Comparison of ENCODE assay signal across 8 cellular contexts in genomic region chr5:149345892-149346222, GRCh38. TPM values are rescaled to one million over a fixed set of nuclear protein-coding genes. Genes with fewer than 3 reads are reported as not detected.
DNase-seq lines count a peak whose midpoint lies in the region; ATAC-seq and TF ChIP-seq lines count a peak whose summit lies in the region.

No MANE protein-coding gene starts in this region.

- peak in 3 of 4 donors; percentile 1 to 20 (median 7) for ATAC-seq in psoas muscle

- H3K4me1 ChIP-seq in HUES48 (ENCODE audit: control insufficient read depth, insufficient read depth, low read length) (no peaks in the 10 kb centered on the region), psoas muscle (peaks cover 13% of the 10 kb centered on the region)

- peaks cover 57% of the 10 kb centered on the region for H3K4me1 Mint-ChIP-seq in activated naive CD4-positive, alpha-beta T cell treated with anti-CD3 and anti-CD28 coated beads for 36 hours (ENCODE audit: low read depth)
- peaks cover 14% of the 10 kb centered on the region for H3K4me1 Mint-ChIP-seq in glutamatergic neuron (ENCODE audit: low read depth, unreplicated experiment)

- no peaks in the 10 kb centered on the region for H3K9me3 ChIP-seq in HUES48 (ENCODE audit: control insufficient read depth, insufficient read depth, low read length)
- no peaks in the 10 kb centered on the region for H3K9me3 ChIP-seq in psoas muscle

- CTCF ChIA-PET in activated naive CD4-positive, alpha-beta T cell treated with anti-CD3 and anti-CD28 coated beads for 36 hours (lab: Charles Lee), result interaction anchor here (1.0 to 2.7 kb wide), 7 partner anchors 9 to 204 kb away, joined by 3 to 12 read pairs (median 3); partner anchors contain the start of gene PCYOX1L

- H3K27me3 ChIP-seq in HUES48 (ENCODE audit: control insufficient read depth, insufficient read depth, low read length), result no peaks in the 10 kb centered on the region
- no peaks in the 10 kb centered on the region for H3K27me3 ChIP-seq in psoas muscle (ENCODE audit: insufficient read depth in 3 of 3, low read length in 2 of 3)

- peaks cover 49% of the 10 kb centered on the region for H3K36me3 Mint-ChIP-seq in activated naive CD4-positive, alpha-beta T cell treated with anti-CD3 and anti-CD28 coated beads for 36 hours (ENCODE audit: low read depth)
- H3K36me3 Mint-ChIP-seq in glutamatergic neuron (ENCODE audit: unreplicated experiment), result no peaks in the 10 kb centered on the region

- intact Hi-C loops in activated naive CD4-positive, alpha-beta T cell treated with anti-CD3 and anti-CD28 coated beads for 36 hours (cut with micrococcal nuclease), result loop anchor here (1.0 to 10.0 kb wide), 8 partner anchors 11 to 1066 kb away; partner anchors contain the start of genes CD74, CSNK1A1, PPARGC1B and SLC26A2
- intact Hi-C loops in psoas muscle (cut with DNase I), result no loop called here

- no peaks in the 10 kb centered on the region for H3K27me3 Mint-ChIP-seq in activated naive CD4-positive, alpha-beta T cell treated with anti-CD3 and anti-CD28 coated beads for 36 hours (ENCODE audit: low read depth)
- H3K27me3 Mint-ChIP-seq in glutamatergic neuron (ENCODE audit: unreplicated experiment), result peaks cover 8% of the 10 kb centered on the region

- H3K27ac Mint-ChIP-seq in activated naive CD4-positive, alpha-beta T cell treated with anti-CD3 and anti-CD28 coated beads for 36 hours, result peak overlapping the region; percentile 95
- peak overlapping the region; percentile 98 for H3K27ac Mint-ChIP-seq in glutamatergic neuron (ENCODE audit: unreplicated experiment)

- H3K4me3 Mint-ChIP-seq in activated naive CD4-positive, alpha-beta T cell treated with anti-CD3 and anti-CD28 coated beads for 36 hours, result peak overlapping the region; percentile 91
- peak overlapping the region; percentile 100 for H3K4me3 Mint-ChIP-seq in glutamatergic neuron (ENCODE audit: unreplicated experiment)

- WGBS in psoas muscle, 3 donors, result 1 to 2% (median 1%) methylated on average over 11 of the region's 11 CpGs

- DNase-seq in activated naive CD4-positive, alpha-beta T cell treated with Interleukin-2 at 50 U/mL for 16 hours, result peak; percentile 36
- no peak for DNase-seq in activated naive CD4-positive, alpha-beta T cell (lab: John Stamatoyannopoulos, UW)
- peak; percentile 47 for DNase-seq in activated naive CD4-positive, alpha-beta T cell treated with anti-CD3 and anti-CD28 coated beads for 36 hours
- DNase-seq in glutamatergic neuron (no peak), psoas muscle (no peak), NCI-H1436 treated with DMSO at 0.1 percent for 48 hours (lab: John Stamatoyannopoulos, UW) (no peak)
- DNase-seq in effector CD4-positive, alpha-beta T cell, result no peak

- no peaks in the 10 kb centered on the region for H3K9me3 Mint-ChIP-seq in activated naive CD4-positive, alpha-beta T cell treated with anti-CD3 and anti-CD28 coated beads for 36 hours
- peaks cover 11% of the 10 kb centered on the region for H3K9me3 Mint-ChIP-seq in glutamatergic neuron (ENCODE audit: unreplicated experiment)

- H3K9ac ChIP-seq in HUES48 (ENCODE audit: low read depth, low read length), result peak overlapping the region; percentile 94

- H3K4me3 ChIP-seq in HUES48 (ENCODE audit: low read depth, low read length) (peak overlapping the region; percentile 99), psoas muscle (peak overlapping the region; percentile 86)

- TF ChIP-seq CTCF in glutamatergic neuron (IDR thresholded peaks at IDR 0.05; ENCODE audit: partially characterized antibody, unreplicated experiment) (no peak), psoas muscle (IDR thresholded peaks at IDR 0.05) (no peak)

- H3K27ac ChIP-seq in HUES48 (ENCODE audit: low read depth, low read length), result peak overlapping the region; percentile 87
- H3K27ac ChIP-seq in psoas muscle, result peak overlapping the region; percentile 85

- peaks cover 40% of the 10 kb centered on the region for H3K36me3 ChIP-seq in HUES48 (ENCODE audit: control insufficient read depth, insufficient read depth, low read length)
- H3K36me3 ChIP-seq in psoas muscle (ENCODE audit: insufficient read depth in 1 of 2, low read depth in 1 of 2), result peaks cover 12 to 49% of the 10 kb centered on the region in 2 donors

RNA-seq across cellular contexts. Expression of gene GRPEL2, which starts 0.6 kb away (rescaled TPM):
- 10 to 100 TPM; 44.7 to 49.6 TPM for total RNA-seq in activated naive CD4-positive, alpha-beta T cell treated with anti-CD3 and anti-CD28 coated beads for 36 hours
- 34.7 TPM for total RNA-seq in glutamatergic neuron (ENCODE audit: unreplicated experiment)
- 10 to 100 TPM in 2 of 4 donors, 1 to 10 TPM in 2; 8.8 to 11.1 (median 9.5) TPM for total RNA-seq in psoas muscle
- polyA plus RNA-seq in psoas muscle, result 10 to 100 TPM in 2 of 3 donors, 1 to 10 TPM in 1; 4.7 to 11.6 (median 11.0) TPM

RNA-seq across cellular contexts. Expression of gene PCYOX1L, which starts 12.0 kb away (rescaled TPM):
- total RNA-seq in activated naive CD4-positive, alpha-beta T cell treated with anti-CD3 and anti-CD28 coated beads for 36 hours, result 10 to 100 TPM; 19.9 to 21.0 TPM
- total RNA-seq in glutamatergic neuron (ENCODE audit: unreplicated experiment) (25.4 TPM), psoas muscle (1 to 10 TPM in 1 of 4 donors, under 1 TPM in 3; 0.65 to 2.7 (median 0.84) TPM)
- polyA plus RNA-seq in psoas muscle, result 1 to 10 TPM in 1 of 3 donors, under 1 TPM in 2; 0.28 to 1.1 (median 0.70) TPM

RNA-seq across cellular contexts. Expression of gene IL17B, which starts 33.2 kb away (rescaled TPM):
- not detected for total RNA-seq in activated naive CD4-positive, alpha-beta T cell treated with anti-CD3 and anti-CD28 coated beads for 36 hours
- 0.88 TPM for total RNA-seq in glutamatergic neuron (ENCODE audit: unreplicated experiment)
- under 1 TPM in 1 of 4 donors, not detected in 3; 0.58 TPM for total RNA-seq in psoas muscle
- polyA plus RNA-seq in psoas muscle, result under 1 TPM in 2 of 3 donors, not detected in 1; 0.08 to 0.42 TPM

Comparison
In these comparisons a context has a peak if more than half of its experiments do, and no peak if none do; other contexts are left out.
1. DNase-seq: peak in activated naive CD4-positive, alpha-beta T cell treated with Interleukin-2 at 50 U/mL for 16 hours (single experiment) and activated naive CD4-positive, alpha-beta T cell treated with anti-CD3 and anti-CD28 coated beads for 36 hours (single experiment); none in activated naive CD4-positive, alpha-beta T cell (0 of 4), glutamatergic neuron (single experiment), psoas muscle (0 of 2), effector CD4-positive, alpha-beta T cell (single experiment) and NCI-H1436 treated with DMSO at 0.1 percent for 48 hours (single experiment).